ENCODE assay signal across 16 cellular contexts in genomic region chr22:23249506-23250423, GRCh38.
DNase-seq lines count a peak whose midpoint lies in the region; ATAC-seq and TF ChIP-seq lines count a peak whose summit lies in the region.
"Had no signal": no experiment of that assay in that cellular context is flagged by ENCODE, and none has a peak within 500 bp of the region (broad histone marks: within the 10 kb centered on the region; RNA-seq: fewer than 3 reads in every experiment).

No MANE protein-coding gene starts in this region.

- H3K27ac ChIP-seq in SK-N-SH (ENCODE audit: low read depth in 2 of 2, low read length in 1 of 2), result peak overlapping the region in 1 of 2 experiments; percentile 56; a peak in 2 of 4 replicates
- H3K27ac ChIP-seq: parathyroid adenoma had no signal

- peaks cover 38% of the 10 kb centered on the region; the same call in 1 of the 2 replicates for H3K79me2 ChIP-seq in SK-N-SH (ENCODE audit: insufficient read depth)

- 76% methylated on average over 19 of the region's 20 CpGs for WGBS in SK-N-SH (ENCODE audit: low lambda C conversion rate)

- H3K9me3 ChIP-seq in SK-N-SH, result no peaks in the 10 kb centered on the region
- H3K9me3 ChIP-seq: thoracic aorta had no signal

- peaks cover 22% of the 10 kb centered on the region; the same call in 1 of the 2 replicates for H4K20me1 ChIP-seq in SK-N-SH (ENCODE audit: insufficient read depth)

- H3K27ac Mint-ChIP-seq in activated T-cell treated with anti-CD3 and anti-CD28 coated beads, Interleukin-2, amount 50 U/mL, for 24 hours, result peak overlapping the region; percentile 28
- peak overlapping the region; percentile 75 for H3K27ac Mint-ChIP-seq in central memory CD8-positive, alpha-beta T cell (ENCODE audit: low read depth)
- H3K27ac Mint-ChIP-seq: dendritic cell treated with granulocyte-macrophage colony-stimulating factor and Interleukin-4, amounts not matched to agents 40 ng/mL and 50 ng/mL, for 4 days had no signal

- peaks cover 25% of the 10 kb centered on the region for H3K36me3 Mint-ChIP-seq in activated T-cell treated with anti-CD3 and anti-CD28 coated beads, Interleukin-2, amount 50 U/mL, for 24 hours (ENCODE audit: low read depth)
- peaks cover 10% of the 10 kb centered on the region for H3K36me3 Mint-ChIP-seq in central memory CD8-positive, alpha-beta T cell (ENCODE audit: insufficient read depth)

- H3K27me3 ChIP-seq in SK-N-SH (ENCODE audit: insufficient read depth), result no peaks in the 10 kb centered on the region

- no peak overlapping the region for H3K4me3 Mint-ChIP-seq in activated T-cell treated with anti-CD3 and anti-CD28 coated beads, Interleukin-2, amount 50 U/mL, for 24 hours
- peak overlapping the region; percentile 63 for H3K4me3 Mint-ChIP-seq in central memory CD8-positive, alpha-beta T cell
- H3K4me3 Mint-ChIP-seq: dendritic cell treated with granulocyte-macrophage colony-stimulating factor and Interleukin-4, amounts not matched to agents 40 ng/mL and 50 ng/mL, for 4 days had no signal

- H3K4me3 ChIP-seq in SK-N-SH (ENCODE audit: low read depth in 2 of 2, low read length in 1 of 2), result no peak overlapping the region
- H3K4me3 ChIP-seq: thoracic aorta had no signal

- DNase-seq in activated T-cell treated with anti-CD3 and anti-CD28 coated beads, Interleukin-2, amount 50 U/mL, for 24 hours, result no peak
- no peak for DNase-seq in activated T-cell treated with anti-CD3 and anti-CD28 coated beads, Interleukin-2, amount 50 U/mL, for 48 hours
- DNase-seq in SK-N-SH, result peak; percentile 83
- DNase-seq in central memory CD8-positive, alpha-beta T cell (ENCODE audit: low spot score in 2 of 2), result no peak
- DNase-seq in retina, result peak; percentile 41
- no peak for DNase-seq in omental fat pad (ENCODE audit: low spot score)
- no peak for DNase-seq in kidney glomerular epithelial cell (lab: John Stamatoyannopoulos, UW)
- no peak for DNase-seq in NCI-H345 treated with DMSO at 0.1 percent for 48 hours (lab: John Stamatoyannopoulos, UW; ENCODE audit: unreplicated experiment)
- DNase-seq: ACHN, amygdala, DMS 273 treated with DMSO at 0.1 percent for 48 hours, mammary epithelial cell, NCI-H345 had no signal

- H3K36me3 ChIP-seq in SK-N-SH (replicated peaks in 1 of 2; ENCODE audit: control insufficient read depth in 1 of 2, insufficient read depth in 2 of 2, low read length in 1 of 2), result peaks cover 0 to 8% of the 10 kb centered on the region in 2 experiments

- peak; percentile 54 for ATAC-seq in central memory CD8-positive, alpha-beta T cell (replicated peaks; ENCODE audit: extremely low read depth, poor library complexity, severe bottlenecking)
- no peak for ATAC-seq in omental fat pad (ENCODE audit: low FRiP score)

- TF ChIP-seq CTCF in SK-N-SH (IDR thresholded peaks at IDR 0.05), result no peak
- no peak for TF ChIP-seq CTCF in omental fat pad (IDR thresholded peaks at IDR 0.05)

- TF ChIP-seq EP300 in SK-N-SH (IDR thresholded peaks at IDR 0.05; ENCODE audit: borderline replicate concordance in 1 of 2, low read depth in 1 of 2, low read length in 1 of 2), result no peak

- H3K9me3 Mint-ChIP-seq in activated T-cell treated with anti-CD3 and anti-CD28 coated beads, Interleukin-2, amount 50 U/mL, for 24 hours, result no peaks in the 10 kb centered on the region
- H3K9me3 Mint-ChIP-seq in central memory CD8-positive, alpha-beta T cell, result no peaks in the 10 kb centered on the region
- H3K9me3 Mint-ChIP-seq: dendritic cell treated with granulocyte-macrophage colony-stimulating factor and Interleukin-4, amounts not matched to agents 40 ng/mL and 50 ng/mL, for 4 days had no signal

- no peak overlapping the region for H3K4me2 ChIP-seq in SK-N-SH

- H2AFZ ChIP-seq in SK-N-SH (ENCODE audit: low read depth), result no peak overlapping the region
- H2AFZ ChIP-seq: parathyroid adenoma had no signal

- no peak overlapping the region for H3K9ac ChIP-seq in SK-N-SH
- H3K9ac ChIP-seq: parathyroid adenoma had no signal

- peaks cover 74% of the 10 kb centered on the region for H3K4me1 Mint-ChIP-seq in activated T-cell treated with anti-CD3 and anti-CD28 coated beads, Interleukin-2, amount 50 U/mL, for 24 hours (ENCODE audit: low read depth)
- peaks cover 60% of the 10 kb centered on the region for H3K4me1 Mint-ChIP-seq in central memory CD8-positive, alpha-beta T cell

- H3K9me2 ChIP-seq in SK-N-SH, result no peaks in the 10 kb centered on the region

- no peaks in the 10 kb centered on the region for H3F3A ChIP-seq in SK-N-SH (replicated peaks; ENCODE audit: insufficient read depth)

- peaks cover 8 to 30% of the 10 kb centered on the region in 2 experiments; a peak in 3 of 4 replicates for H3K4me1 ChIP-seq in SK-N-SH (ENCODE audit: control insufficient read depth in 1 of 2, insufficient read depth in 2 of 2, low read depth in 1 of 2, low read length in 1 of 2)

- no peaks in the 10 kb centered on the region for H3K27me3 Mint-ChIP-seq in activated T-cell treated with anti-CD3 and anti-CD28 coated beads, Interleukin-2, amount 50 U/mL, for 24 hours
- H3K27me3 Mint-ChIP-seq in central memory CD8-positive, alpha-beta T cell, result no peaks in the 10 kb centered on the region
- H3K27me3 Mint-ChIP-seq: dendritic cell treated with granulocyte-macrophage colony-stimulating factor and Interleukin-4, amounts not matched to agents 40 ng/mL and 50 ng/mL, for 4 days had no signal

- POLR2A ChIA-PET in SK-N-SH (lab: Yijun Ruan, JAX), result no interaction called here

- CTCF ChIA-PET in SK-N-SH (lab: Yijun Ruan, JAX), result interaction anchor here (1.0 to 2.4 kb wide), 7 partner anchors 8 to 290 kb away, joined by 3 to 7 read pairs (median 3); no protein-coding TSS in a partner anchor

- no peak for TF ChIP-seq RAD21 in SK-N-SH (IDR thresholded peaks at IDR 0.05; ENCODE audit: low read length)

TF ChIP-seq in SK-N-SH, 30 proteins besides CTCF, POLR2A, EP300 and RAD21:
- TF ChIP-seq FOSL2 (IDR thresholded peaks at IDR 0.05; ENCODE audit: borderline replicate concordance, low read depth) (no peak), RFX5 (IDR thresholded peaks at IDR 0.05; ENCODE audit: low read length) (no peak), GATA2 (CRISPR knock-in tag; IDR thresholded peaks at IDR 0.05) (0 out of 2 replicates have a peak, but pooled peaks have one; percentile 12), RCOR1 (IDR thresholded peaks at IDR 0.05; ENCODE audit: low read length) (peak; percentile 49; the same call in 1 of the 2 replicates), CHD2 (IDR thresholded peaks at IDR 0.05; ENCODE audit: low read length, partially characterized antibody) (peak; percentile 15), NFIC (IDR thresholded peaks at IDR 0.05; ENCODE audit: borderline replicate concordance) (no peak), PBX3 (IDR thresholded peaks at IDR 0.05) (no peak), FOXJ3 (CRISPR knock-in tag; IDR thresholded peaks at IDR 0.05) (no peak)
- TF ChIP-seq, protein P1, sequence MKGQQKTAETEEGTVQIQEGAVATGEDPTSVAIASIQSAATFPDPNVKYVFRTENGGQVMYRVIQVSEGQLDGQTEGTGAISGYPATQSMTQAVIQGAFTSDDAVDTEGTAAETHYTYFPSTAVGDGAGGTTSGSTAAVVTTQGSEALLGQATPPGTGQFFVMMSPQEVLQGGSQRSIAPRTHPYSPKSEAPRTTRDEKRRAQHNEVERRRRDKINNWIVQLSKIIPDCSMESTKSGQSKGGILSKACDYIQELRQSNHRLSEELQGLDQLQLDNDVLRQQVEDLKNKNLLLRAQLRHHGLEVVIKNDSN (IDR thresholded peaks at IDR 0.05; ENCODE audit: borderline replicate concordance, low read depth), result no peak

Comparison
In these comparisons a context has a peak if more than half of its experiments do, and no peak if none do; other contexts are left out.
1. DNase-seq: peak in SK-N-SH (single experiment) and retina (single experiment); none in activated T-cell treated with anti-CD3 and anti-CD28 coated beads, Interleukin-2, amount 50 U/mL, for 24 hours (single experiment), activated T-cell treated with anti-CD3 and anti-CD28 coated beads, Interleukin-2, amount 50 U/mL, for 48 hours (0 of 2), central memory CD8-positive, alpha-beta T cell (0 of 2), omental fat pad (single experiment), kidney glomerular epithelial cell (single experiment) and NCI-H345 treated with DMSO at 0.1 percent for 48 hours (single experiment).